Comparison of ENCODE assay signal across 8 cellular contexts in genomic region chr12:8032242-8033152, GRCh38. TPM values are rescaled to one million over a fixed set of nuclear protein-coding genes. Genes with fewer than 3 reads are reported as not detected.
DNase-seq lines count a peak whose midpoint lies in the region; ATAC-seq and TF ChIP-seq lines count a peak whose summit lies in the region.

Gene FOXJ2 (plus strand): TSS chr12:8032716. CDS start chr12:8039833, 7,117 bp downstream.

- BruUV-seq in A673 (replicated peaks; lab: Mats Ljungman, UMichigan): no TSS peak

- H3K36me3 ChIP-seq in A673 (ENCODE audit: insufficient read depth, low read length, poor library complexity, severe bottlenecking) (no peaks in the 10 kb centered on the region), lower lobe of right lung (peaks cover 3% of the 10 kb centered on the region)

- CTCF ChIA-PET in A673 (lab: Charles Lee): no interaction called here
- CTCF ChIA-PET in activated CD4-positive, alpha-beta memory T cell treated with anti-CD3 and anti-CD28 coated beads for 36 hours (lab: Charles Lee): interaction anchor here (0.5 to 2.6 kb wide), 7 partner anchors 12 to 99 kb away, joined by 3 to 13 read pairs (median 8); no protein-coding TSS in a partner anchor

- intact Hi-C loops in A673 (cut with micrococcal nuclease; ENCODE audit: unreplicated experiment) (loop anchor here (2.0 kb wide), 1 partner anchor 28 kb away; no protein-coding TSS in a partner anchor), lower lobe of right lung (cut with DNase I) (no loop called here)
- intact Hi-C loops in activated CD4-positive, alpha-beta memory T cell treated with anti-CD3 and anti-CD28 coated beads for 36 hours (cut with micrococcal nuclease): no loop called here

- DNase-seq in A673 (ENCODE audit: low spot score): peak; percentile 80
- DNase-seq in NCI-H2227 (lab: John Stamatoyannopoulos, UW; ENCODE audit: unreplicated experiment): peak; percentile 69
- peak; percentile 83 for DNase-seq in activated CD4-positive, alpha-beta memory T cell treated with anti-CD3 and anti-CD28 coated beads for 36 hours
- peak; percentile 92 for DNase-seq in ecto neural progenitor cell (ENCODE audit: low spot score)
- DNase-seq in lower lobe of right lung: peak; percentile 86
- DNase-seq in stimulated activated CD4-positive, alpha-beta T cell treated with anti-CD3 and anti-CD28 coated beads, TNF-alpha, amount 100 ng/mL, for 1 hour (ENCODE audit: low read depth in 3 of 3, low spot score in 1 of 3): peak; percentile 61 to 77 (median 67)

- H3K9me3 Mint-ChIP-seq in activated CD4-positive, alpha-beta memory T cell treated with anti-CD3 and anti-CD28 coated beads for 36 hours: no peaks in the 10 kb centered on the region

- peak within 1 kb of the TSS; percentile 95 for H3K27ac ChIP-seq in A673 (ENCODE audit: low read depth, low read length, poor library complexity, severe bottlenecking)
- H3K27ac ChIP-seq in lower lobe of right lung: peak within 1 kb of the TSS; percentile 97

- peak within 1 kb of the TSS; percentile 84 for H3K4me3 Mint-ChIP-seq in activated CD4-positive, alpha-beta memory T cell treated with anti-CD3 and anti-CD28 coated beads for 36 hours

- TF ChIP-seq CTCF in A673 (conservative IDR thresholded peaks at IDR 0.05; ENCODE audit: low read depth, low read length) (peak; percentile 24; the same call in 1 of the 2 replicates), lower lobe of right lung (IDR thresholded peaks at IDR 0.05) (no peak)

- no peaks in the 10 kb centered on the region for H3K27me3 Mint-ChIP-seq in activated CD4-positive, alpha-beta memory T cell treated with anti-CD3 and anti-CD28 coated beads for 36 hours

- ATAC-seq in GM18519 (IDR thresholded peaks at IDR 0.05; ENCODE audit: low FRiP score, unreplicated experiment) (peak; percentile 45), HG03045 (IDR thresholded peaks at IDR 0.05; ENCODE audit: unreplicated experiment) (peak; percentile 78), lower lobe of right lung (peak; percentile 95)

- H3K36me3 Mint-ChIP-seq in activated CD4-positive, alpha-beta memory T cell treated with anti-CD3 and anti-CD28 coated beads for 36 hours: peaks cover 2% of the 10 kb centered on the region

- H3K27ac Mint-ChIP-seq in activated CD4-positive, alpha-beta memory T cell treated with anti-CD3 and anti-CD28 coated beads for 36 hours: peak within 1 kb of the TSS; percentile 88

- H3K27me3 ChIP-seq in A673 (replicated peaks; ENCODE audit: insufficient read depth, low read depth, low read length, poor library complexity) (no peaks in the 10 kb centered on the region), lower lobe of right lung (ENCODE audit: low read depth) (no peaks in the 10 kb centered on the region)

- H3K4me3 ChIP-seq in A673 (ENCODE audit: low read depth, low read length, poor library complexity, severe bottlenecking) (peak within 1 kb of the TSS; percentile 96), lower lobe of right lung (peak within 1 kb of the TSS; percentile 97)

- POLR2A ChIA-PET in A673 (lab: Charles Lee; ENCODE audit: low non-redundant PET): no interaction called here
- POLR2A ChIA-PET in activated CD4-positive, alpha-beta memory T cell treated with anti-CD3 and anti-CD28 coated beads for 36 hours (lab: Charles Lee): interaction anchor here (1.0 to 1.6 kb wide), 4 partner anchors 49 to 99 kb away, joined by 3 to 5 read pairs (median 4); partner anchors contain the start of genes NECAP1 and SLC2A3

- H3K4me1 Mint-ChIP-seq in activated CD4-positive, alpha-beta memory T cell treated with anti-CD3 and anti-CD28 coated beads for 36 hours (ENCODE audit: low read depth): peaks cover 51% of the 10 kb centered on the region

- H3K9me3 ChIP-seq in A673 (ENCODE audit: low read depth, low read length, poor library complexity, severe bottlenecking) (no peaks in the 10 kb centered on the region), lower lobe of right lung (no peaks in the 10 kb centered on the region)

- H3K4me1 ChIP-seq in A673 (ENCODE audit: insufficient read depth, low read length, poor library complexity, severe bottlenecking) (peaks cover 19% of the 10 kb centered on the region), lower lobe of right lung (peaks cover 47% of the 10 kb centered on the region)

RNA-seq across cellular contexts. Expression of gene FOXJ2, which starts in this region (rescaled TPM):
- total RNA-seq in A673 (2021) (13.9 and 14.6 TPM in 2 replicates), lower lobe of right lung (19.8 TPM)
- 10 to 100 TPM; 16.7 to 17.1 TPM for total RNA-seq in activated CD4-positive, alpha-beta memory T cell treated with anti-CD3 and anti-CD28 coated beads for 36 hours

Comparison
In these comparisons a context has a peak if more than half of its experiments do, and no peak if none do; other contexts are left out.
1. Peak in every context shown above with its lines: DNase-seq, ATAC-seq, H3K4me3 ChIP-seq and H3K27ac ChIP-seq.
2. ATAC-seq: peak in every context shown above with its lines; median percentile 95 in lower lobe of right lung; 78 in HG03045; 45 in GM18519.